23 cellular contexts compared by ENCODE assay signal in genomic region chrX:54193085-54193484, GRCh38.
"Had no signal": no experiment of that assay in that cellular context is flagged by ENCODE, and none has a peak within 500 bp of the region (broad histone marks: within the 10 kb centered on the region; RNA-seq: fewer than 3 reads in every experiment).

No MANE protein-coding gene starts in this region.

- H3K27ac ChIP-seq: dorsolateral prefrontal cortex, esophagus squamous epithelium, ovary, psoas muscle, sigmoid colon, skin epidermis, spleen, suprapubic skin, transverse colon had no signal

- H3K4me1 ChIP-seq: esophagus squamous epithelium, psoas muscle, sigmoid colon, spleen, suprapubic skin, transverse colon had no signal

- H3K27me3 ChIP-seq: esophagus squamous epithelium, ovary, sigmoid colon, suprapubic skin, transverse colon had no signal

- H3K36me3 ChIP-seq: esophagus squamous epithelium, ovary, sigmoid colon, spleen, suprapubic skin, transverse colon had no signal

- H3K9me3 ChIP-seq: esophagus squamous epithelium, ovary, psoas muscle, sigmoid colon, spleen, suprapubic skin, transverse colon had no signal

- DNase-seq: central memory CD4-positive, alpha-beta T cell; dorsolateral prefrontal cortex; effector CD4-positive, alpha-beta T cell; endodermal cell; esophagus squamous epithelium; head of caudate nucleus; midbrain; naive thymus-derived CD8-positive, alpha-beta T cell; nephron progenitor cell; nucleus accumbens; ovary; posterior cingulate gyrus; psoas muscle; right cardiac atrium; sigmoid colon; spleen; stimulated activated naive B cell treated with anti-CD40 and anti-IgM and Interleukin-4, amounts not matched to agents 10 μg/mL and 1 μg/mL and 100 μg/mL, for 72 hours; stimulated activated naive CD8-positive, alpha-beta T cell treated with anti-CD3 and anti-CD28 coated beads, Interleukin-15, amount 100 ng/mL, for 72 hours; transverse colon had no signal

- ATAC-seq: left lobe of liver; naive thymus-derived CD8-positive, alpha-beta T cell; psoas muscle; right cardiac atrium; stimulated activated naive B cell treated with anti-CD40 and anti-IgM and Interleukin-4, amounts not matched to agents 10 μg/mL and 1 μg/mL and 100 μg/mL, for 72 hours; stimulated activated naive CD8-positive, alpha-beta T cell treated with anti-CD3 and anti-CD28 coated beads, Interleukin-15, amount 100 ng/mL, for 72 hours had no signal

- H3K4me3 ChIP-seq: dorsolateral prefrontal cortex, esophagus squamous epithelium, lung, ovary, psoas muscle, sigmoid colon, skin epidermis, spleen, suprapubic skin, transverse colon had no signal
